ENCODE assay signal across 8 cellular contexts in the genomic region with DNA sequence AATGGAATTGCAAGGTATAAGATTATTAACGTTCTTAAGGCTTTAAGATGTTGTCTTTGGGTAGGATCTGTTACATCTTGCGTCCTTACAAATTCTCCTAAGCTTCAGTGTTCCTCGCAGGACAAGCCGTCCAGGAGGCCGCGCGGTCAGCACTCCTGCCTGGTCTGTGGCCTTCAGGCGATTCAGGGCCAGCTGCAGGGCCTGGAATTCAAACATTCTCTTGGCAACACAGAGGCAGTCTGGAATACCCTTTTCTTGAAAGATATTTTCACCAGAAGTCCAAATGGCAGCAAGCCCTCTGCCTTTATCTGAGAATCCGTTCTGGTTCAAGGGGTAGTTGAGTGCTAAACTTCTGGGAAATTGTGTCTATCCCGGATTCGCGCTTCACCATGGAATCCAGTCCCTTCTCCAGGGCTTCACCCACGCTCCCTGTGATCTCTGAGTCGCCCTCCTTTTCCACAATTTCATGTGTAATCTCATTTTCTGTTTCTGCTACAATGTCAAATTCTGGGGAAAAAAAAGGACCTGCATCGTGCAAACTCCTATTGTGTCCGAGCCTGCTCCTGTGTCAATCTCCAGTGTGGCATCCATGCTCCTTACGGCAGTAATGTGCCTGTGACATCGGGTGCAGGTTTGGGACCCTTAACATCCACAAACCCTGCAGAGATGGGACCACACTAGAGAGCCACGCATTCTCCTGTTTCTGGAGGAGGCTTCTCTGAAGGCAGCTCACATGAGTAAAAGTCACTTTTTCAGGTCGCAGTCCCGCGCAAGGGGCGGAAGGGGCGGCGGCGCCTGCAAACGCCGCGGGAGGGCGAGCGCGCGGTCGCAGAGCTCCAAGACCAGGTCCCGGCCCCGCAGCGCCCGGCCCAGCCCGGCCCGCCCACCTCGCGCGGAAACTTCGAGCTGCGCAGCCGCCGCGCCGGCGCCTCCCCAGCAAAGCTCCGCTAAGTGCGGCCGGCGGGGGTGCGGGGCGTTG. TPM values are rescaled to one million over a fixed set of nuclear protein-coding genes. Genes with fewer than 3 reads are reported as not detected.
DNase-seq lines count a peak whose midpoint lies in the region; ATAC-seq and TF ChIP-seq lines count a peak whose summit lies in the region.

No MANE protein-coding gene starts in this region.

- H3K27ac ChIP-seq in upper lobe of right lung, result no peak overlapping the region

- H3K36me3 ChIP-seq in upper lobe of right lung, result no peaks in the 10 kb centered on the region

- no peaks in the 10 kb centered on the region for H3K9me3 ChIP-seq in upper lobe of right lung

- no peaks in the 10 kb centered on the region for H3K4me1 ChIP-seq in upper lobe of right lung

- H3K27me3 Mint-ChIP-seq in activated CD4-positive, alpha-beta memory T cell treated with anti-CD3 and anti-CD28 coated beads, Interleukin-2, amount 10 ng/mL, durations not matched to agents 7 days and 5 days, result no peaks in the 10 kb centered on the region
- H3K27me3 Mint-ChIP-seq in neural crest cell (ENCODE audit: low read depth), result peaks cover 15% of the 10 kb centered on the region

- peak; percentile 38 for ATAC-seq in HG03103 (IDR thresholded peaks at IDR 0.05; ENCODE audit: low read depth, unreplicated experiment)
- peak; percentile 36 for ATAC-seq in esophagus mucosa
- ATAC-seq in upper lobe of right lung, result peak; percentile 85
- no peak for ATAC-seq in GM19397 (IDR thresholded peaks at IDR 0.05; ENCODE audit: unreplicated experiment)

- H3K27me3 ChIP-seq in upper lobe of right lung, result no peaks in the 10 kb centered on the region

- H3K36me3 Mint-ChIP-seq in activated CD4-positive, alpha-beta memory T cell treated with anti-CD3 and anti-CD28 coated beads, Interleukin-2, amount 10 ng/mL, durations not matched to agents 7 days and 5 days (ENCODE audit: low read depth), result peaks cover 5% of the 10 kb centered on the region
- peaks cover 2% of the 10 kb centered on the region for H3K36me3 Mint-ChIP-seq in neural crest cell (ENCODE audit: low read depth)

- H3K9me3 Mint-ChIP-seq in activated CD4-positive, alpha-beta memory T cell treated with anti-CD3 and anti-CD28 coated beads, Interleukin-2, amount 10 ng/mL, durations not matched to agents 7 days and 5 days, result peaks cover 8% of the 10 kb centered on the region
- no peaks in the 10 kb centered on the region for H3K9me3 Mint-ChIP-seq in neural crest cell

- peak overlapping the region; percentile 28 for H3K4me3 ChIP-seq in upper lobe of right lung

- POLR2A ChIA-PET in activated CD4-positive, alpha-beta memory T cell treated with anti-CD3 and anti-CD28 coated beads, Interleukin-2, amount 10 ng/mL, durations not matched to agents 7 days and 5 days (lab: Charles Lee), result interaction anchor here (0.7 to 1.7 kb wide), 7 partner anchors 10 to 98 kb away, joined by 3 to 9 read pairs (median 3); no protein-coding TSS in a partner anchor

- peaks cover 38% of the 10 kb centered on the region for H3K4me1 Mint-ChIP-seq in activated CD4-positive, alpha-beta memory T cell treated with anti-CD3 and anti-CD28 coated beads, Interleukin-2, amount 10 ng/mL, durations not matched to agents 7 days and 5 days
- H3K4me1 Mint-ChIP-seq in neural crest cell, result peaks cover 5% of the 10 kb centered on the region

- no peak overlapping the region for H3K27ac Mint-ChIP-seq in activated CD4-positive, alpha-beta memory T cell treated with anti-CD3 and anti-CD28 coated beads, Interleukin-2, amount 10 ng/mL, durations not matched to agents 7 days and 5 days
- no peak overlapping the region for H3K27ac Mint-ChIP-seq in neural crest cell (ENCODE audit: unreplicated experiment)

- peak overlapping the region; percentile 45 for H3K4me3 Mint-ChIP-seq in activated CD4-positive, alpha-beta memory T cell treated with anti-CD3 and anti-CD28 coated beads, Interleukin-2, amount 10 ng/mL, durations not matched to agents 7 days and 5 days
- peak overlapping the region; percentile 72 for H3K4me3 Mint-ChIP-seq in neural crest cell

- DNase-seq in DMS53 treated with DMSO at 0.1 percent for 48 hours (lab: John Stamatoyannopoulos, UW; ENCODE audit: unreplicated experiment) (peak; percentile 25), neural crest cell (ENCODE audit: low read depth, low spot score) (peak; percentile 26), upper lobe of right lung (peak; percentile 77), HPDE6-E6E7 (ENCODE audit: extremely low spot score) (no peak)
- DNase-seq in activated CD4-positive, alpha-beta memory T cell treated with anti-CD3 and anti-CD28 coated beads, Interleukin-2, amount 10 ng/mL, durations not matched to agents 7 days and 5 days, result peak; percentile 58

- CTCF ChIA-PET in activated CD4-positive, alpha-beta memory T cell treated with anti-CD3 and anti-CD28 coated beads, Interleukin-2, amount 10 ng/mL, durations not matched to agents 7 days and 5 days (lab: Charles Lee), result interaction anchor here (0.9 to 1.6 kb wide), 2 partner anchors 9 to 16 kb away, joined by 4 to 6 read pairs; no protein-coding TSS in a partner anchor

- intact Hi-C loops in upper lobe of right lung (cut with DNase I), result no loop called here

- TF ChIP-seq CTCF in neural crest cell (conservative IDR thresholded peaks at IDR 0.05), result peak; percentile 22
- TF ChIP-seq CTCF in upper lobe of right lung (IDR thresholded peaks at IDR 0.05), result peak; percentile 6

RNA-seq across cellular contexts. Expression of a gene that starts 25.3 kb away (rescaled TPM):
- total RNA-seq in activated CD4-positive, alpha-beta memory T cell treated with anti-CD3 and anti-CD28 coated beads, Interleukin-2, amount 10 ng/mL, durations not matched to agents 7 days and 5 days, result 100 to 1,000 TPM; 115 to 116 TPM
- total RNA-seq in esophagus mucosa, result 14.3 TPM
- 11.8 and 13.8 TPM in 2 replicates for total RNA-seq in neural crest cell
- 48.3 TPM for total RNA-seq in upper lobe of right lung
